ENCODE assay signal across 8 cellular contexts in the genomic region with DNA sequence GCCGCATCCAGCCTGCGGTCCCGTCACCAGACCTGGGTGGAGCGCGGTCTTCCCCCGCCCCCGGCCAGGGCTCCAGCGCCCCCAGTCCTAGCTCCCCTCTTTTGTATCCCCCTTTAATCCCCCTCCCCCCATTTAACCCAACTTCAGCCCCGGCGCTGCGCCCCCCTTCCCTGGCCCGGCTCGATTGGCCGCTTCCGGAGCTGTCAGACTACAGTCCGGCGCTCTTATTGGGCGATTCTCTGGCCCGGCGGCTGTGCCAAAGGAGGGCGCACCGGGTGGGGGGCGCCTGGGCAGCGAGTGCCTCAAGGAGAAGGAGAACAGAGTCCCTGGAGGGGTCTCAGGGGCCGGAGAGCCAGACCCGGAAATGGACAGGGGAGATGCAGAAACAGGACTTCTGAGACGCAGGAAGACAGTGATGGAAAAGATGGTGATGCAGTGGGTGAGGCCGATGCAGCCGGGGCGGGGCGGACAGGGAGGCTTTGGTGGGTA. TPM values are rescaled to one million over a fixed set of nuclear protein-coding genes. Genes with fewer than 3 reads are reported as not detected.
DNase-seq lines count a peak whose midpoint lies in the region; ATAC-seq and TF ChIP-seq lines count a peak whose summit lies in the region.

No MANE protein-coding gene starts in this region.

- H3K4me3 ChIP-seq in gastroesophageal sphincter, result peak overlapping the region; percentile 81 to 91

- no peak for TF ChIP-seq EP300 in gastroesophageal sphincter (IDR thresholded peaks at IDR 0.05)

- no peak for TF ChIP-seq POLR2A in gastroesophageal sphincter (IDR thresholded peaks at IDR 0.05)

- peaks cover 2% of the 10 kb centered on the region for H3K4me1 Mint-ChIP-seq in CD14-positive monocyte

- TF ChIP-seq CTCF in CD14-positive monocyte (IDR thresholded peaks at IDR 0.05) (no peak), gastroesophageal sphincter (IDR thresholded peaks at IDR 0.05) (peak in 1 of 4 experiments; percentile 17), omental fat pad (IDR thresholded peaks at IDR 0.05) (no peak)

- no peaks in the 10 kb centered on the region for H3K36me3 ChIP-seq in gastroesophageal sphincter

- H3K27ac ChIP-seq in gastroesophageal sphincter, result peak overlapping the region; percentile 93 to 98 (median 96)

- H3K27me3 ChIP-seq in gastroesophageal sphincter, result peaks cover 25% of the 10 kb centered on the region

- POLR2A ChIA-PET in HEK293T (lab: Yijun Ruan, JAX), result no interaction called here

- peaks cover 55 to 86% (median 71%) of the 10 kb centered on the region in 3 donors for H3K27me3 Mint-ChIP-seq in CD14-positive monocyte (ENCODE audit: low read depth in 3 of 3)

- peak overlapping the region; percentile 34 to 79 for H3K4me3 Mint-ChIP-seq in CD14-positive monocyte

- no peak for DNase-seq in CD14-positive monocyte (ENCODE audit: low spot score)
- DNase-seq in SK-N-DZ (ENCODE audit: low spot score), result peak; percentile 26
- no peak for DNase-seq in omental fat pad (ENCODE audit: low spot score)
- DNase-seq in epidermal melanocyte (ENCODE audit: insufficient read length, low spot score), result no peak
- no peak for DNase-seq in stimulated activated CD8-positive, alpha-beta memory T cell treated with anti-CD3 and anti-CD28 coated beads, Interleukin-4, amount 100 ng/mL, for 48 hours
- DNase-seq in HEK293T (ENCODE audit: extremely low spot score), result no peak
- no peak for DNase-seq in activated naive CD4-positive, alpha-beta T cell treated with anti-CD3 and anti-CD28 coated beads, Interleukin-2, amount 50 U/mL, for 16 hours

- no peaks in the 10 kb centered on the region for H3K36me3 Mint-ChIP-seq in CD14-positive monocyte

- peaks cover 0 to 12% (median 3%) of the 10 kb centered on the region in 7 donors for H3K9me3 Mint-ChIP-seq in CD14-positive monocyte

- no peaks in the 10 kb centered on the region for H3K9me3 ChIP-seq in gastroesophageal sphincter

- H3K27ac Mint-ChIP-seq in CD14-positive monocyte, result no peak overlapping the region

- ATAC-seq in gastroesophageal sphincter, result peak; percentile 29
- peak; percentile 39 for ATAC-seq in omental fat pad (ENCODE audit: low FRiP score)

- 0 to 9% methylated on average over 1 to 15 of the region's 31 CpGs for WGBS in gastroesophageal sphincter (ENCODE audit: low coverage in 1 of 2), 2 donors

- CTCF ChIA-PET in HEK293T (lab: Yijun Ruan, JAX), result no interaction called here

- intact Hi-C loops in CD14-positive monocyte (cut with micrococcal nuclease), result no loop called here

- peaks cover 0 to 47% (median 2%) of the 10 kb centered on the region in 3 donors for H3K4me1 ChIP-seq in gastroesophageal sphincter

TF ChIP-seq in HEK293T, 16 proteins besides CTCF, POLR2A, EP300 and RAD21:
- no peak for TF ChIP-seq CTBP1 (IDR thresholded peaks at IDR 0.05; ENCODE audit: borderline replicate concordance)

RNA-seq across cellular contexts. Expression of a gene that starts 1.1 kb away (rescaled TPM):
- polyA plus RNA-seq in CD14-positive monocyte, result not detected
- polyA plus RNA-seq in SK-N-DZ (2014; cell fraction: cytosol; rRNA removed), result 0.53 and 0.58 TPM in 2 replicates
- polyA plus RNA-seq in SK-N-DZ (2014; cell fraction: nucleus; rRNA removed), result 0.37 and 0.51 TPM in 2 replicates
- 100 to 1,000 TPM; 119 to 251 (median 185) TPM for total RNA-seq in gastroesophageal sphincter
- total RNA-seq in omental fat pad, result 10 to 100 TPM; 14.0 to 86.8 (median 41.5) TPM
